ENCODE assay signal across 1 cellular context in the genomic region with DNA sequence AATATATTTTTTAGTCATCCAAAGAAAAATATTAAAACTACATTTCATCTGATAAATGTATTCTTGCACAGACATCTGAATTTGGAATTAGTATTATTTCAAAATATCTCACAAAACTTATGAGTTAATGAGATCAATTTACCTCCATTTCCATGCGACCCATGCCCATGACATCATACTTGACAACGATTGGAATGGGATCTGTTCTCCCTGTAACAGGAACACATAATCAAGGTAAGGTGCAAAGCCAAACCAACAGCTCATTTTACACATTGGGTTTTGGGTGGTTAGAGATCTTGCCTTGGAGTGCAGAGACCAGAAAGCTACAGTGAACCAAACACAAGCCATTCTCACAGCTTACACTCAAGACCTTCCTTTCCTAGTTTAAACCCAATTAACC.
TF ChIP-seq lines count a peak whose summit lies in the region.

No MANE protein-coding gene starts in this region.

TF ChIP-seq in HepG2, 621 proteins besides CTCF, POLR2A, EP300 and RAD21:
- TF ChIP-seq CREB1 (IDR thresholded peaks at IDR 0.05) = 0 out of 2 replicates have a peak, but pooled peaks have one; percentile 11
- TF ChIP-seq CREB1 (CRISPR knock-in tag; IDR thresholded peaks at IDR 0.05) = no peak
- peak; percentile 76 for TF ChIP-seq ATF7 (IDR thresholded peaks at IDR 0.05)
- no peak for TF ChIP-seq ATF7 (CRISPR knock-in tag; IDR thresholded peaks at IDR 0.05)
- TF ChIP-seq NR2C2 (CRISPR knock-in tag; IDR thresholded peaks at IDR 0.05; ENCODE audit: borderline replicate concordance) = no peak
